In genomic region chr19:21092107-21092506, GRCh38 we compare ENCODE assay signal across 17 cellular contexts. TPM values are rescaled to one million over a fixed set of nuclear protein-coding genes. Genes with fewer than 3 reads are reported as not detected.
DNase-seq lines count a peak whose midpoint lies in the region; ATAC-seq and TF ChIP-seq lines count a peak whose summit lies in the region.
"Had no signal": no experiment of that assay in that cellular context is flagged by ENCODE, and none has a peak within 500 bp of the region (broad histone marks: within the 10 kb centered on the region; RNA-seq: fewer than 3 reads in every experiment).

No MANE protein-coding gene starts in this region.

- H3K27me3 ChIP-seq in hepatocyte (no peaks in the 10 kb centered on the region), rectal smooth muscle tissue (ENCODE audit: control insufficient read depth, insufficient read depth, low read length) (no peaks in the 10 kb centered on the region)
- H3K27me3 ChIP-seq: ascending aorta, transverse colon had no signal

- peaks cover 40% of the 10 kb centered on the region for H3K79me2 ChIP-seq in hepatocyte

- no peak for TF ChIP-seq CTCF in WTC11 (IDR thresholded peaks at IDR 0.05)
- TF ChIP-seq CTCF in hepatocyte (IDR thresholded peaks at IDR 0.05; ENCODE audit: poor library complexity), result no peak

- no peak overlapping the region for H3K4me3 ChIP-seq in hepatocyte
- H3K4me3 ChIP-seq in rectal smooth muscle tissue (ENCODE audit: low read length), result no peak overlapping the region
- H3K4me3 ChIP-seq: ascending aorta, transverse colon had no signal

- no peak for TF ChIP-seq POLR2A in GM18505 (IDR thresholded peaks at IDR 0.05; ENCODE audit: borderline replicate concordance, extremely low read depth, insufficient read depth, insufficient read length)

- H3K36me3 ChIP-seq in hepatocyte (replicated peaks; ENCODE audit: insufficient read depth, low read depth) (no peaks in the 10 kb centered on the region), rectal smooth muscle tissue (ENCODE audit: control insufficient read depth, insufficient read depth, low read length) (no peaks in the 10 kb centered on the region)
- H3K36me3 ChIP-seq: ascending aorta, transverse colon had no signal

- H3K4me3 Mint-ChIP-seq in WTC11, result no peak overlapping the region
- H3K4me3 Mint-ChIP-seq: activated CD8-positive, alpha-beta T cell treated with anti-CD3 and anti-CD28 coated beads, Interleukin-2, amount 10 ng/mL, durations not matched to agents 7 days and 5 days; CD4-positive, CD25-positive, alpha-beta regulatory T cell had no signal

- H3K27ac Mint-ChIP-seq in WTC11, result peak overlapping the region; percentile 55
- H3K27ac Mint-ChIP-seq: activated CD8-positive, alpha-beta T cell treated with anti-CD3 and anti-CD28 coated beads, Interleukin-2, amount 10 ng/mL, durations not matched to agents 7 days and 5 days had no signal

- H3K4me1 ChIP-seq in hepatocyte (ENCODE audit: insufficient read depth) (peaks cover 8% of the 10 kb centered on the region), rectal smooth muscle tissue (ENCODE audit: control insufficient read depth, insufficient read depth, low read length) (peaks cover 5% of the 10 kb centered on the region)
- H3K4me1 ChIP-seq: ascending aorta had no signal

- H4K20me1 ChIP-seq in hepatocyte (ENCODE audit: insufficient read depth, poor library complexity, severe bottlenecking), result no peaks in the 10 kb centered on the region

- ATAC-seq in WTC11 (no peak), GM18505 (IDR thresholded peaks at IDR 0.05; ENCODE audit: unreplicated experiment) (no peak), HG03280 (IDR thresholded peaks at IDR 0.05; ENCODE audit: unreplicated experiment) (no peak), GM18867 (IDR thresholded peaks at IDR 0.05; ENCODE audit: unreplicated experiment) (no peak)
- ATAC-seq: activated CD8-positive, alpha-beta T cell treated with anti-CD3 and anti-CD28 coated beads, Interleukin-2, amount 10 ng/mL, durations not matched to agents 7 days and 5 days had no signal

- H3K27me3 Mint-ChIP-seq in WTC11 (ENCODE audit: low read depth), result no peaks in the 10 kb centered on the region
- H3K27me3 Mint-ChIP-seq: CD4-positive, CD25-positive, alpha-beta regulatory T cell had no signal

- H3K36me3 Mint-ChIP-seq in WTC11, result peaks cover 60% of the 10 kb centered on the region

- DNase-seq in GM04503 (ENCODE audit: low read depth) (peak; percentile 45), WTC11 (ENCODE audit: low spot score) (no peak), hepatocyte (ENCODE audit: low spot score) (peak; percentile 6)
- DNase-seq in activated CD4-positive, alpha-beta T cell treated with anti-CD3 and anti-CD28 coated beads for 4 hours, result no peak
- DNase-seq: activated CD8-positive, alpha-beta T cell treated with anti-CD3 and anti-CD28 coated beads, Interleukin-2, amount 10 ng/mL, durations not matched to agents 7 days and 5 days; CD4-positive, CD25-positive, alpha-beta regulatory T cell; glutamatergic neuron; NCI-H1105; NCI-H2227 treated with DMSO at 0.1 percent for 48 hours; SHP77; stimulated activated CD4-positive, alpha-beta T cell treated with anti-CD3 and anti-CD28 coated beads, Interleukin-2, amount 100 ng/mL, for 48 hours; transverse colon had no signal

- H3K9ac ChIP-seq in rectal smooth muscle tissue (ENCODE audit: low read length), result no peak overlapping the region

- POLR2A ChIA-PET in WTC11 (lab: Charles Lee), result no interaction called here

- no peaks in the 10 kb centered on the region for H3K9me3 ChIP-seq in hepatocyte (ENCODE audit: low read depth)
- H3K9me3 ChIP-seq: ascending aorta, transverse colon had no signal

- H3K9me3 Mint-ChIP-seq in WTC11, result peaks cover 10% of the 10 kb centered on the region
- H3K9me3 Mint-ChIP-seq: CD4-positive, CD25-positive, alpha-beta regulatory T cell had no signal

- peak overlapping the region; percentile 53 for H3K27ac ChIP-seq in hepatocyte
- H3K27ac ChIP-seq in rectal smooth muscle tissue (ENCODE audit: low read depth, low read length), result peak overlapping the region; percentile 45
- H3K27ac ChIP-seq: ascending aorta had no signal

- no peaks in the 10 kb centered on the region for H3K9me2 ChIP-seq in hepatocyte (replicated peaks; ENCODE audit: insufficient read depth)

- H3K4me1 Mint-ChIP-seq in WTC11, result peaks cover 35% of the 10 kb centered on the region

- CTCF ChIA-PET in WTC11 (lab: Charles Lee), result no interaction called here

- H3K4me2 ChIP-seq in hepatocyte, result no peak overlapping the region

- H2AFZ ChIP-seq in hepatocyte, result no peak overlapping the region

TF ChIP-seq in WTC11, 78 proteins besides CTCF, POLR2A, EP300 and RAD21:
- TF ChIP-seq, protein P1, sequence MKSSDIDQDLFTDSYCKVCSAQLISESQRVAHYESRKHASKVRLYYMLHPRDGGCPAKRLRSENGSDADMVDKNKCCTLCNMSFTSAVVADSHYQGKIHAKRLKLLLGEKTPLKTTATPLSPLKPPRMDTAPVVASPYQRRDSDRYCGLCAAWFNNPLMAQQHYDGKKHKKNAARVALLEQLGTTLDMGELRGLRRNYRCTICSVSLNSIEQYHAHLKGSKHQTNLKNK (CRISPR knock-in tag; IDR thresholded peaks at IDR 0.05), result no peak
- no peak for TF ChIP-seq NFE2L1 (CRISPR knock-in tag; IDR thresholded peaks at IDR 0.05)
- TF ChIP-seq EMX1 (CRISPR knock-in tag; IDR thresholded peaks at IDR 0.05), result no peak
- no peak for TF ChIP-seq ELF4 (CRISPR knock-in tag; IDR thresholded peaks at IDR 0.05; ENCODE audit: low read depth)
- TF ChIP-seq ZNF232 (CRISPR knock-in tag; IDR thresholded peaks at IDR 0.05), result no peak
- TF ChIP-seq, protein P2, sequence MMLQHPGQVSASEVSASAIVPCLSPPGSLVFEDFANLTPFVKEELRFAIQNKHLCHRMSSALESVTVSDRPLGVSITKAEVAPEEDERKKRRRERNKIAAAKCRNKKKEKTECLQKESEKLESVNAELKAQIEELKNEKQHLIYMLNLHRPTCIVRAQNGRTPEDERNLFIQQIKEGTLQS (CRISPR knock-in tag; conservative IDR thresholded peaks at IDR 0.05), result no peak
- no peak for TF ChIP-seq PREB (CRISPR knock-in tag; IDR thresholded peaks at IDR 0.05; ENCODE audit: borderline replicate concordance)
- TF ChIP-seq JAZF1 (CRISPR knock-in tag; IDR thresholded peaks at IDR 0.05), result no peak

RNA-seq across cellular contexts. Expression of gene ZNF714, which starts 10.1 kb away (rescaled TPM):
- 50.0 to 60.4 TPM (median 50.8 TPM) in 3 replicates for total RNA-seq in WTC11 (2021)
- 13.4 and 14.2 TPM in 2 replicates for total RNA-seq in hepatocyte
- polyA plus RNA-seq in hepatocyte, result 11.5 and 12.3 TPM in 2 replicates

RNA-seq across cellular contexts. Expression of gene ZNF431, which starts 49.7 kb away (rescaled TPM):
- 41.2 to 45.2 TPM (median 42.1 TPM) in 3 replicates for total RNA-seq in WTC11 (2021)
- total RNA-seq in hepatocyte, result 11.4 and 15.0 TPM in 2 replicates
- 5.8 and 8.8 TPM in 2 replicates for polyA plus RNA-seq in hepatocyte

Comparison
In these comparisons a context has a peak if more than half of its experiments do, and no peak if none do; other contexts are left out.
1. DNase-seq: peak in GM04503 (single experiment) and hepatocyte (single experiment); none in WTC11 (single experiment) and activated CD4-positive, alpha-beta T cell treated with anti-CD3 and anti-CD28 coated beads for 4 hours (0 of 2).